22 cellular contexts compared by ENCODE assay signal in genomic region chr12:67788118-67788517, GRCh38.
DNase-seq lines count a peak whose midpoint lies in the region; ATAC-seq and TF ChIP-seq lines count a peak whose summit lies in the region.
"Had no signal": no experiment of that assay in that cellular context is flagged by ENCODE, and none has a peak within 500 bp of the region (broad histone marks: within the 10 kb centered on the region; RNA-seq: fewer than 3 reads in every experiment).

No MANE protein-coding gene starts in this region.

- H3K27me3 Mint-ChIP-seq in immature natural killer cell (ENCODE audit: low read depth in 3 of 3), result peaks cover 2 to 10% (median 3%) of the 10 kb centered on the region in 3 donors

- peaks cover 0 to 7% (median 0%) of the 10 kb centered on the region in 3 donors for H3K36me3 Mint-ChIP-seq in immature natural killer cell

- H3K4me3 ChIP-seq in RWPE2 (ENCODE audit: severe bottlenecking) (no peak overlapping the region), skeletal muscle tissue (ENCODE audit: low read length in 3 of 3) (no peak overlapping the region)
- H3K4me3 ChIP-seq: GM12878, GM23248, SJSA1 had no signal

- H3K4me1 ChIP-seq in RWPE2 (ENCODE audit: insufficient read depth, poor library complexity, severe bottlenecking), result no peaks in the 10 kb centered on the region
- peaks cover 13 to 18% (median 16%) of the 10 kb centered on the region in 3 donors for H3K4me1 ChIP-seq in skeletal muscle tissue (ENCODE audit: control insufficient read depth in 3 of 3, insufficient read depth in 3 of 3, low read length in 3 of 3)
- H3K4me1 ChIP-seq: BE2C, SJSA1 had no signal

- peak; percentile 69 for ATAC-seq in RWPE2 (ENCODE audit: low read depth)
- ATAC-seq: GM12878, Panc1 had no signal

- H3K9me3 Mint-ChIP-seq in immature natural killer cell, result peaks cover 0 to 7% (median 0%) of the 10 kb centered on the region in 6 donors

- no peak overlapping the region for H3K4me3 Mint-ChIP-seq in immature natural killer cell
- H3K4me3 Mint-ChIP-seq: CD4-positive, CD25-positive, alpha-beta regulatory T cell; H9 had no signal

- no peak overlapping the region for H3K27ac Mint-ChIP-seq in immature natural killer cell
- H3K27ac Mint-ChIP-seq: CD4-positive, CD25-positive, alpha-beta regulatory T cell; H9 had no signal

- H3K27ac ChIP-seq in RWPE2 (ENCODE audit: poor library complexity, severe bottlenecking) (no peak overlapping the region), skeletal muscle tissue (ENCODE audit: low read depth, low read length) (peak overlapping the region; percentile 77)
- H3K27ac ChIP-seq: GM23248, SJSA1 had no signal

- peaks cover 3% of the 10 kb centered on the region for H3K9me3 ChIP-seq in RWPE2 (ENCODE audit: severe bottlenecking)
- no peaks in the 10 kb centered on the region for H3K9me3 ChIP-seq in skeletal muscle tissue (ENCODE audit: control insufficient read depth in 3 of 3, low read length in 3 of 3)
- H3K9me3 ChIP-seq: BE2C, SJSA1 had no signal

- peak overlapping the region in 1 of 3 donors; percentile 35 for H3K9ac ChIP-seq in skeletal muscle tissue (ENCODE audit: low read depth in 1 of 3, low read length in 3 of 3)
- H3K9ac ChIP-seq: GM23248 had no signal

- H3K4me1 Mint-ChIP-seq in immature natural killer cell, result peaks cover 0 to 3% of the 10 kb centered on the region in 2 donors

- H3K36me3 ChIP-seq in RWPE2 (ENCODE audit: low read depth) (no peaks in the 10 kb centered on the region), skeletal muscle tissue (ENCODE audit: control insufficient read depth in 3 of 3, insufficient read depth in 3 of 3, low read length in 3 of 3) (no peaks in the 10 kb centered on the region)
- H3K36me3 ChIP-seq: BE2C, SJSA1 had no signal

- H3K27me3 ChIP-seq in RWPE2 (ENCODE audit: insufficient read depth, poor library complexity, severe bottlenecking), result no peaks in the 10 kb centered on the region
- H3K27me3 ChIP-seq in skeletal muscle tissue (ENCODE audit: control insufficient read depth in 3 of 3, insufficient read depth in 3 of 3, low read length in 3 of 3), result no peaks in the 10 kb centered on the region
- H3K27me3 ChIP-seq: BE2C, SJSA1 had no signal

- TF ChIP-seq CTCF in RWPE2 (IDR thresholded peaks at IDR 0.05; ENCODE audit: poor library complexity, severe bottlenecking), result no peak

- DNase-seq in HT-29 (ENCODE audit: low spot score) (peak; percentile 75), RWPE2 (ENCODE audit: low spot score) (no peak), myocyte (ENCODE audit: low read depth) (peak; percentile 82), DMS153 (lab: John Stamatoyannopoulos, UW) (no peak), immature natural killer cell (no peak)
- no peak for DNase-seq in stimulated activated CD4-positive, alpha-beta T cell treated with anti-CD3 and anti-CD28 coated beads, Interleukin-2, amount 100 ng/mL, for 48 hours
- DNase-seq: BE2C; CD4-positive, CD25-positive, alpha-beta regulatory T cell; DMS79; GM23248; H9; KBM-7; NCI-H1105; NCI-H146; NCI-H2029; NCI-H226; NCI-H510A treated with DMSO at 0.1 percent for 48 hours; NCI-H748 treated with DMSO at 0.1 percent for 48 hours had no signal

Comparison
In these comparisons a context has a peak if more than half of its experiments do, and no peak if none do; other contexts are left out.
1. DNase-seq: peak in HT-29 (single experiment) and myocyte (single experiment); none in RWPE2 (single experiment), stimulated activated CD4-positive, alpha-beta T cell treated with anti-CD3 and anti-CD28 coated beads, Interleukin-2, amount 100 ng/mL, for 48 hours (0 of 2), DMS153 (single experiment) and immature natural killer cell (0 of 3).